ENCODE assay signal across 1 cellular context in the genomic region with DNA sequence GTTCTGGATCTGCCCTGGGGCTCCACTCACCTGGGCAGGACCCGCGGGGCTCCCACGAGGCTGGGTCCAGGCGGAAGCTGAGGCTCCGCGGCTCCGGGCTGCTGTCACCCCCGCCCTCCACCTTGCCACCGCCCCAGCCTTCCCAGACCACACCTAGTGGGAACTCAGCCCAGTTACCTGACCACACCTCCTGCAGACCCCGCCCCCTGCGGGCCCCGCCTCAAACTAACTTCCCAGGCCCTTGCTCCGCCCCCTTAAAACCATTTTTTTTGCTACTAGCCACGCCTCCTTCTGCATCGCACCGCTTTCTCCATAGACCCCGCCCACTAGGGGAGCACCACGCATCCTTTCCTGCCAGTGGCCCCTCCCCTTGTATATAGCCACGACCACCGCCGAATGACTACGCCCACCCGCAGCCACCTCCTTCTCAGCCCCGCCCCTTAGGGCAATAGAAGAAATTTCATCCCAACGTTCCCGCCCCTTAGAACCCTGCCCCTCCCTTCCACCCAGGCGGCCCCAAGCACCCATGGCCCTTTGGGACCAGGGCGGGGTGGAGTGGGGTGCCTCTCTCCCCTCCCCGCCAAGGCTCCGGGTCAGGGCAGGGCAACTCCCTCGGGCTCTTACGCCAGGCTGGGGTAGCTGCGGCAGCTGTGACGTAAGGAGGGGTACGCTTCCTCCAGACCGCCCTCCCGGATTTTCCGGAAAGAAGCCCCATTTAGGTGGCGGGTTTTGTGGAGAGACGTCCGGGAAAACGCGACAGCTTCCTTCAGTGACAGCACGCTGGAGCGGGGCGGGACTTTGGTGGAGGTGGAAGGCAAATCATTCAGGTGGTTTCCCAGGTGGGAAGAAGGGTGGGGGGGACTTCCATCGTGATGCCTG.
A peak's percentile ranks its signal among the peaks of the same experiment; 100 is the strongest.
TF ChIP-seq lines count a peak whose summit lies in the region.

SH2D3A (minus strand) TSS at position 79 of the 879 bp plus-strand sequence. CDS start 3,687 bp downstream, outside the sequence.

TF ChIP-seq in H1, 55 proteins besides CTCF, POLR2A, EP300 and RAD21:
- no peak for TF ChIP-seq TCF12 (IDR thresholded peaks at IDR 0.05; ENCODE audit: low read depth, low read length)
- no peak for TF ChIP-seq E2F6 (IDR thresholded peaks at IDR 0.05)
- no peak for TF ChIP-seq GABPA (IDR thresholded peaks at IDR 0.05; ENCODE audit: borderline replicate concordance, insufficient read depth, low read length)
- TF ChIP-seq CEBPB (IDR thresholded peaks at IDR 0.05; ENCODE audit: low read depth, low read length): no peak
- TF ChIP-seq USF2 (IDR thresholded peaks at IDR 0.05; ENCODE audit: low read length): no peak
- no peak for TF ChIP-seq RXRA (IDR thresholded peaks at IDR 0.05; ENCODE audit: insufficient read depth, low read depth, low read length)
- TF ChIP-seq TAF1 (IDR thresholded peaks at IDR 0.05; ENCODE audit: low read depth, low read length): 0 out of 2 replicates have a peak, but pooled peaks have one; percentile 39
- TF ChIP-seq EZH2 (IDR thresholded peaks at IDR 0.05; ENCODE audit: low read depth, low read length, severe bottlenecking): no peak
- no peak for TF ChIP-seq BRCA1 (IDR thresholded peaks at IDR 0.05; ENCODE audit: low read depth, low read length)
- no peak for TF ChIP-seq HDAC6 (IDR thresholded peaks at IDR 0.05; ENCODE audit: low read depth, low read length)
- TF ChIP-seq TEAD4 (IDR thresholded peaks at IDR 0.05; ENCODE audit: low read depth, low read length): no peak
- TF ChIP-seq CHD2 (IDR thresholded peaks at IDR 0.05; ENCODE audit: low read length): no peak
- no peak for TF ChIP-seq SP2 (IDR thresholded peaks at IDR 0.05; ENCODE audit: low read length)
- no peak for TF ChIP-seq RFX5 (IDR thresholded peaks at IDR 0.05; ENCODE audit: borderline replicate concordance, low read depth, low read length)
- peak; percentile 26; the same call in 1 of the 2 replicates for TF ChIP-seq TBP (IDR thresholded peaks at IDR 0.05; ENCODE audit: low read depth, low read length)
- TF ChIP-seq CHD1 (IDR thresholded peaks at IDR 0.05; ENCODE audit: low read depth, low read length): no peak
- peak; percentile 92 for TF ChIP-seq CREB1 (IDR thresholded peaks at IDR 0.05)
- 0 out of 2 replicates have a peak, but pooled peaks have one; percentile 38 for TF ChIP-seq POLR2AphosphoS5 (IDR thresholded peaks at IDR 0.05; ENCODE audit: low read depth, low read length)
- peak; percentile 19; the same call in 1 of the 2 replicates for TF ChIP-seq MAX (IDR thresholded peaks at IDR 0.05)
- no peak for TF ChIP-seq BCL11A (IDR thresholded peaks at IDR 0.05; ENCODE audit: low read depth in 2 of 2, low read length in 2 of 2)
- no peak for TF ChIP-seq PHF8 (conservative IDR thresholded peaks at IDR 0.05; ENCODE audit: low read depth, low read length)
- TF ChIP-seq JUN (IDR thresholded peaks at IDR 0.05; ENCODE audit: low read depth, low read length): no peak
- TF ChIP-seq BACH1 (IDR thresholded peaks at IDR 0.05; ENCODE audit: low read length): no peak
- no peak for TF ChIP-seq YY1 (IDR thresholded peaks at IDR 0.05; ENCODE audit: low read depth, low read length)
- TF ChIP-seq SRF (IDR thresholded peaks at IDR 0.05; ENCODE audit: low read depth, low read length): no peak
- TF ChIP-seq SIRT6 (IDR thresholded peaks at IDR 0.05; ENCODE audit: low read length): no peak
- peak; percentile 85; the same call in 1 of the 2 replicates for TF ChIP-seq SP1 (IDR thresholded peaks at IDR 0.05; ENCODE audit: low read depth, low read length)
- no peak for TF ChIP-seq RNF2 (IDR thresholded peaks at IDR 0.05; ENCODE audit: borderline replicate concordance, low read depth, low read length, missing control alignments, poor library complexity, severe bottlenecking)
- TF ChIP-seq, protein P1, sequence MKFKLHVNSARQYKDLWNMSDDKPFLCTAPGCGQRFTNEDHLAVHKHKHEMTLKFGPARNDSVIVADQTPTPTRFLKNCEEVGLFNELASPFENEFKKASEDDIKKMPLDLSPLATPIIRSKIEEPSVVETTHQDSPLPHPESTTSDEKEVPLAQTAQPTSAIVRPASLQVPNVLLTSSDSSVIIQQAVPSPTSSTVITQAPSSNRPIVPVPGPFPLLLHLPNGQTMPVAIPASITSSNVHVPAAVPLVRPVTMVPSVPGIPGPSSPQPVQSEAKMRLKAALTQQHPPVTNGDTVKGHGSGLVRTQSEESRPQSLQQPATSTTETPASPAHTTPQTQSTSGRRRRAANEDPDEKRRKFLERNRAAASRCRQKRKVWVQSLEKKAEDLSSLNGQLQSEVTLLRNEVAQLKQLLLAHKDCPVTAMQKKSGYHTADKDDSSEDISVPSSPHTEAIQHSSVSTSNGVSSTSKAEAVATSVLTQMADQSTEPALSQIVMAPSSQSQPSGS (IDR thresholded peaks at IDR 0.05; ENCODE audit: low read length): no peak
- no peak for TF ChIP-seq CBX5 (IDR thresholded peaks at IDR 0.05; ENCODE audit: low read depth, low read length)
- TF ChIP-seq SIN3A (conservative IDR thresholded peaks at IDR 0.05 in 1 of 2, IDR thresholded peaks at IDR 0.05 in 1 of 2; ENCODE audit: low read depth in 1 of 2, low read length in 2 of 2): peak; percentile 67 to 77; a peak in 3 of 4 replicates
- TF ChIP-seq SP4 (IDR thresholded peaks at IDR 0.05; ENCODE audit: low read length): peak; percentile 78; the same call in 1 of the 2 replicates
- TF ChIP-seq CBX8 (IDR thresholded peaks at IDR 0.05; ENCODE audit: borderline replicate concordance, low read depth, low read length): no peak
- TF ChIP-seq FOSL1 (IDR thresholded peaks at IDR 0.05; ENCODE audit: insufficient read depth, low read depth, low read length): no peak
- no peak for TF ChIP-seq TAF7 (optimal IDR thresholded peaks at IDR 0.05; ENCODE audit: borderline replicate concordance, low read depth, low read length)
- peak; percentile 27 for TF ChIP-seq ASH2L (IDR thresholded peaks at IDR 0.05; ENCODE audit: low read length)
- TF ChIP-seq ZNF274 (IDR thresholded peaks at IDR 0.05; ENCODE audit: borderline replicate concordance, extremely low read depth, low read length): no peak
